Comparison of ENCODE assay signal across 1 cellular context in the genomic region with DNA sequence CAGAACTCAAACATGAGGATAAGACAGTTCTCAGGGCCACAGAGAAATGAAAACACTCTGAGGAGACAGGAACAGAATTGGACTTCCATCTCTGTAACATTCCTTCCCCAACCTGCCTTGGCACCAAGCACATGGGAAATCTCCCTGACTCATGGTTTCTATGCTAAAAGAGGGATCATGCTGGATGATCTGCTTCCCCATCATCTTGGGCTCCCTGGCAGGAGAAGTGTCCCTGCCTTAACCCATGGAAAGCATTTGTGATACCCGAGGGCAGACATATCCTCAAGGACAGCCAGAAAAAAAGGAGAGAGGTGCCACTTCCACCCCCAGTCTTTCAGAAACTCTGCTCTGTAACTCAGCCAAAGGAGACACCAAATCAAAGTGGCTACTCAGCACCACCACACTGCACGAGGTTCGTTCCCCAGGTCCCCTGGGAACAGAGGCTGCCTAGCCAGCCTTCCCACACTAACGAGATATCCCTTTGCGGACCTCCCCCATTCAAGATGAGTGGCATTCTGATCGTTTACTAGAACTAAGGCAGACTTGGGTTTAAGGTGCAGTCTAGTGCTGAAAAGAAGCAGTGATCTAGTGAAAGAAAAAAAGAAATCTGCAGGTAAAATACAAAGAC.
TF ChIP-seq lines count a peak whose summit lies in the region.

No MANE protein-coding gene starts in this region.

TF ChIP-seq in GM12878, 131 proteins besides CTCF, POLR2A, EP300 and RAD21:
- TF ChIP-seq BHLHE40 (IDR thresholded peaks at IDR 0.05; ENCODE audit: borderline replicate concordance in 1 of 2, low read depth in 2 of 2, low read length in 1 of 2) (peak in 1 of 2 experiments; percentile 30; a peak in 1 of 4 replicates), WRNIP1 (IDR thresholded peaks at IDR 0.05; ENCODE audit: borderline replicate concordance, low read depth, low read length) (no peak), ATF7 (IDR thresholded peaks at IDR 0.05; ENCODE audit: low read depth) (no peak), MEF2B (IDR thresholded peaks at IDR 0.05; ENCODE audit: partially characterized antibody, poor library complexity, severe bottlenecking) (peak; percentile 79)
- TF ChIP-seq, protein P1, sequence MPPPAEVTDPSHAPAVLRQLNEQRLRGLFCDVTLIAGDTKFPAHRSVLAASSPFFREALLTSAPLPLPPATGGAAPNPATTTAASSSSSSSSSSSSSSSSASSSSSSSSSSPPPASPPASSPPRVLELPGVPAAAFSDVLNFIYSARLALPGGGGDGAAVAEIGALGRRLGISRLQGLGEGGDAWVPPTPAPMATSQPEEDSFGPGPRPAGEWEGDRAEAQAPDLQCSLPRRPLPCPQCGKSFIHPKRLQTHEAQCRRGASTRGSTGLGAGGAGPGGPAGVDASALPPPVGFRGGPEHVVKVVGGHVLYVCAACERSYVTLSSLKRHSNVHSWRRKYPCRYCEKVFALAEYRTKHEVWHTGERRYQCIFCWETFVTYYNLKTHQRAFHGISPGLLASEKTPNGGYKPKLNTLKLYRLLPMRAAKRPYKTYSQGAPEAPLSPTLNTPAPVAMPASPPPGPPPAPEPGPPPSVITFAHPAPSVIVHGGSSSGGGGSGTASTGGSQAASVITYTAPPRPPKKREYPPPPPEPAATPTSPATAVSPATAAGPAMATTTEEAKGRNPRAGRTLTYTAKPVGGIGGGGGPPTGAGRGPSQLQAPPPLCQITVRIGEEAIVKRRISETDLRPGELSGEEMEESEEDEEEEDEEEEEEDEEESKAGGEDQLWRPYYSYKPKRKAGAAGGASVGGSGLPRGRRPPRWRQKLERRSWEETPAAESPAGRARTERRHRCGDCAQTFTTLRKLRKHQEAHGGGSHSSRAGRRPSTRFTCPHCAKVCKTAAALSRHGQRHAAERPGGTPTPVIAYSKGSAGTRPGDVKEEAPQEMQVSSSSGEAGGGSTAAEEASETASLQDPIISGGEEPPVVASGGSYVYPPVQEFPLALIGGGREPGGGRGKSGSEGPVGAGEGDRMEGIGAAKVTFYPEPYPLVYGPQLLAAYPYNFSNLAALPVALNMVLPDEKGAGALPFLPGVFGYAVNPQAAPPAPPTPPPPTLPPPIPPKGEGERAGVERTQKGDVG (CRISPR knock-in tag; IDR thresholded peaks at IDR 0.05): no peak
- TF ChIP-seq, protein P2, sequence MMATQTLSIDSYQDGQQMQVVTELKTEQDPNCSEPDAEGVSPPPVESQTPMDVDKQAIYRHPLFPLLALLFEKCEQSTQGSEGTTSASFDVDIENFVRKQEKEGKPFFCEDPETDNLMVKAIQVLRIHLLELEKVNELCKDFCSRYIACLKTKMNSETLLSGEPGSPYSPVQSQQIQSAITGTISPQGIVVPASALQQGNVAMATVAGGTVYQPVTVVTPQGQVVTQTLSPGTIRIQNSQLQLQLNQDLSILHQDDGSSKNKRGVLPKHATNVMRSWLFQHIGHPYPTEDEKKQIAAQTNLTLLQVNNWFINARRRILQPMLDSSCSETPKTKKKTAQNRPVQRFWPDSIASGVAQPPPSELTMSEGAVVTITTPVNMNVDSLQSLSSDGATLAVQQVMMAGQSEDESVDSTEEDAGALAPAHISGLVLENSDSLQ (IDR thresholded peaks at IDR 0.05): peak; percentile 11; the same call in 1 of the 2 replicates
